ENCODE assay signal across 9 cellular contexts in the genomic region with DNA sequence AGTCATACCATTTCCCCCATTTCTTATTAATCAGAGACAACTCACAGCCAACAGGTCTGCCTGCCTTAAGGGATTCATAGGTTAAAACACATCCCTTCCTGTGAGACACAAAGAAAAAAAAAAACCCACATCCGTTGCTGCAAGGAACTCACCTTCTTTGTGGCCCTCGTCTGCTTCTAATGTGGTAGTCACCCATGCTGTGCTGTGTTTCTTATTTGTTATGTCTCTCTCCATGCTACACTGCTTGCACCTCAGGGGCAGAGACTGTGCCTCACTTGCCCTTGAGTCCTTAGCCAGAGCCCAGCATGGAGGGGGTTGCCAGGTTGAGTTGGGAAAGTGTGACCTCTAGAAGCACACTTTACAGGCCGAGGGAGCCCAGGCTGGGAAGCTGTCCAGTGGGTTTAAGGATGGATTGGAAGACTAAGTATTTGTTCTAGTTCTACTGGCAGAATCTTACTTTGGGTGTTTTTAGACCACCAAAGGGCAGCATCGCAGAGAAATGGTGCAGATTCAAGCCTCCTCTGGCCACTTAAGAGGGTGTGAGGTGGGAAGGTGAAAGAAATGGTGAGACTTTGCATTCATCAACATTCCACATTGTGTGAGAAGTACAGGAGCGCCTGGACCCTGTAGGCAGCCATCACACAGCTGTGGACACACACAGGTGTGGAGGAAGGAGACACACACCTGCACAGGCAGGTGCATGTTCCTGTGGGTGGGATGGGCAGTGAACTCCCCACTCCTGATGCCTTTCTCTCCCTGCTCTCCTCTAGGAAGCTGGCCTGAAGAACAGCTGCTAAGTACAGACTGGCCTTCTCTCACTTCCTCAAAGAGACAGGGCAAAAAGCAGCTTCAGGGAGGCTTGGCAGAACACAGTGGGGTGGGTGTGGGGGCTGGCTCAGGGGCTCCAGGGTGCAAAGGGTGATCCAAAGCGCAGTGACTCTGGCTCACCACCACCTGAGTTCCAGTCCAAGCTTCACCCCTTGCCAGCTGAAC. TPM values are rescaled to one million over a fixed set of nuclear protein-coding genes. Genes with fewer than 3 reads are reported as not detected.
DNase-seq lines count a peak whose midpoint lies in the region; ATAC-seq lines count a peak whose summit lies in the region.
"Had no signal": no experiment of that assay in that cellular context is flagged by ENCODE, and none has a peak within 500 bp of the region (broad histone marks: within the 10 kb centered on the region; RNA-seq: fewer than 3 reads in every experiment).

No MANE protein-coding gene starts in this region.

- H3K4me3 ChIP-seq in right cardiac atrium (ENCODE audit: low read length) = no peak overlapping the region
- H3K4me3 ChIP-seq: testis had no signal

- H3K9me3 ChIP-seq in right cardiac atrium (ENCODE audit: control insufficient read depth, low read length) = no peaks in the 10 kb centered on the region
- H3K9me3 ChIP-seq: testis had no signal

- peak in 4 of 5 donors; percentile 36 to 90 (median 44) for DNase-seq in T-helper 1 cell
- DNase-seq in right cardiac atrium = no peak
- DNase-seq in NCI-H748 (lab: John Stamatoyannopoulos, UW; ENCODE audit: unreplicated experiment) = no peak
- DNase-seq in NCI-H187 treated with DMSO at 0.1 percent for 48 hours (lab: John Stamatoyannopoulos, UW) = no peak
- DNase-seq in retina = no peak
- DNase-seq: testis had no signal

- peak; percentile 72 for ATAC-seq in GM18498 (IDR thresholded peaks at IDR 0.05; ENCODE audit: unreplicated experiment)
- ATAC-seq in GM21786 (IDR thresholded peaks at IDR 0.05; ENCODE audit: unreplicated experiment) = peak; percentile 80
- ATAC-seq in right cardiac atrium = peak; percentile 19 to 31
- no peak for ATAC-seq in GM21360 (IDR thresholded peaks at IDR 0.05; ENCODE audit: unreplicated experiment)

- intact Hi-C loops in right cardiac atrium (cut with DNase I) = no loop called here

- H3K4me1 ChIP-seq in right cardiac atrium (ENCODE audit: control insufficient read depth, insufficient read depth, low read length) = no peaks in the 10 kb centered on the region
- H3K4me1 ChIP-seq: testis had no signal

- no peak overlapping the region for H3K27ac ChIP-seq in right cardiac atrium (ENCODE audit: low read length)
- H3K27ac ChIP-seq: testis had no signal

- H3K27me3 ChIP-seq in right cardiac atrium (ENCODE audit: control insufficient read depth, insufficient read depth) = no peaks in the 10 kb centered on the region
- H3K27me3 ChIP-seq: testis had no signal

- WGBS in right cardiac atrium = 85% methylated on average over 6 of the region's 6 CpGs

RNA-seq across cellular contexts. Expression of gene GLB1, which starts 48.8 kb away (rescaled TPM):
- total RNA-seq in right cardiac atrium = 10 to 100 TPM; 25.3 to 33.2 (median 28.3) TPM
- polyA plus RNA-seq in right cardiac atrium = 9.8 TPM

RNA-seq across cellular contexts. Expression of gene TMPPE, which starts 48.8 kb away (rescaled TPM):
- total RNA-seq in right cardiac atrium = 1 to 10 TPM; 4.4 to 6.5 (median 5.1) TPM
- 0.50 TPM for polyA plus RNA-seq in right cardiac atrium

Comparison
In these comparisons a context has a peak if more than half of its experiments do, and no peak if none do; other contexts are left out.
1. DNase-seq: peak in T-helper 1 cell (4 of 5); none in right cardiac atrium (0 of 3), NCI-H748 (single experiment), NCI-H187 treated with DMSO at 0.1 percent for 48 hours (single experiment) and retina (single experiment).